Comparison of ENCODE assay signal across 1 cellular context in the genomic region with DNA sequence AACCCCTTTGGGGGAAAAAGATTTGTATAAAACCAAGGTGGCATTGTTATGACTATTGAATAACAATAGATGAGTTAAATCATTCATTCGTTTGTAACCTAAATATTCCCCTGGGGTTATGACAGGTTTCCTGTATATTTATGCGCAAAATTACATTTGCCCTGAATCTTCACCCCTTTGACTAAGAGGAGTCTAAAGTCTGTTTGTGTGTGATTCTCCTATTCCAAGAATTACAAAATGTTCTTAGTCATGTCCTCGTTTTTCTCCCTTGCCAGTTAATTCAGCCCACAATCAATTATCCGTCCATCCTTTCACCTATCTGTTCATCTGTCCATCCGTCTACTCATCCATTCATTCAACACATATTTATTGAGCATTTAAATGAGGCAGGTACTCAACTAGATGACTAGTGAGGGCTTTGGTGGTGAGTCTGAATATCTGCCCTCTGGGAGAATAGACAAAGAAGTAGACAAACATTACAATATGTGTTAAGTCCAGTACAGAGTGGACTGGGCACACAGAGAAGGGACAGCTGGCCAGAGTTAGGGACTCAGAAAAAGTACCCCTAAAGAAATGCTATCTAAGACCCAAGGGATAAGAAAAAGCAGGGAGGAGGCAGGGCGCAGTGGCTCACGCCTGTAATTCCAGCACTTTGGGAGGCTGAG.
TF ChIP-seq lines count a peak whose summit lies in the region.

No MANE protein-coding gene starts in this region.

TF ChIP-seq in GM23338, 12 proteins besides CTCF, POLR2A, EP300 and RAD21 (continued from another document):
- TF ChIP-seq ZNF462 (CRISPR knock-in tag; IDR thresholded peaks at IDR 0.05) (no peak), ZNF331 (CRISPR knock-in tag; IDR thresholded peaks at IDR 0.05; ENCODE audit: low read depth) (no peak), EZH2phosphoT487 (IDR thresholded peaks at IDR 0.05; ENCODE audit: unreplicated experiment) (no peak), EZH2 (IDR thresholded peaks at IDR 0.05; ENCODE audit: low read depth, unreplicated experiment) (no peak)
- TF ChIP-seq, protein P1, sequence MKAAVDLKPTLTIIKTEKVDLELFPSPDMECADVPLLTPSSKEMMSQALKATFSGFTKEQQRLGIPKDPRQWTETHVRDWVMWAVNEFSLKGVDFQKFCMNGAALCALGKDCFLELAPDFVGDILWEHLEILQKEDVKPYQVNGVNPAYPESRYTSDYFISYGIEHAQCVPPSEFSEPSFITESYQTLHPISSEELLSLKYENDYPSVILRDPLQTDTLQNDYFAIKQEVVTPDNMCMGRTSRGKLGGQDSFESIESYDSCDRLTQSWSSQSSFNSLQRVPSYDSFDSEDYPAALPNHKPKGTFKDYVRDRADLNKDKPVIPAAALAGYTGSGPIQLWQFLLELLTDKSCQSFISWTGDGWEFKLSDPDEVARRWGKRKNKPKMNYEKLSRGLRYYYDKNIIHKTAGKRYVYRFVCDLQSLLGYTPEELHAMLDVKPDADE (IDR thresholded peaks at IDR 0.05): no peak
- TF ChIP-seq, protein P2, sequence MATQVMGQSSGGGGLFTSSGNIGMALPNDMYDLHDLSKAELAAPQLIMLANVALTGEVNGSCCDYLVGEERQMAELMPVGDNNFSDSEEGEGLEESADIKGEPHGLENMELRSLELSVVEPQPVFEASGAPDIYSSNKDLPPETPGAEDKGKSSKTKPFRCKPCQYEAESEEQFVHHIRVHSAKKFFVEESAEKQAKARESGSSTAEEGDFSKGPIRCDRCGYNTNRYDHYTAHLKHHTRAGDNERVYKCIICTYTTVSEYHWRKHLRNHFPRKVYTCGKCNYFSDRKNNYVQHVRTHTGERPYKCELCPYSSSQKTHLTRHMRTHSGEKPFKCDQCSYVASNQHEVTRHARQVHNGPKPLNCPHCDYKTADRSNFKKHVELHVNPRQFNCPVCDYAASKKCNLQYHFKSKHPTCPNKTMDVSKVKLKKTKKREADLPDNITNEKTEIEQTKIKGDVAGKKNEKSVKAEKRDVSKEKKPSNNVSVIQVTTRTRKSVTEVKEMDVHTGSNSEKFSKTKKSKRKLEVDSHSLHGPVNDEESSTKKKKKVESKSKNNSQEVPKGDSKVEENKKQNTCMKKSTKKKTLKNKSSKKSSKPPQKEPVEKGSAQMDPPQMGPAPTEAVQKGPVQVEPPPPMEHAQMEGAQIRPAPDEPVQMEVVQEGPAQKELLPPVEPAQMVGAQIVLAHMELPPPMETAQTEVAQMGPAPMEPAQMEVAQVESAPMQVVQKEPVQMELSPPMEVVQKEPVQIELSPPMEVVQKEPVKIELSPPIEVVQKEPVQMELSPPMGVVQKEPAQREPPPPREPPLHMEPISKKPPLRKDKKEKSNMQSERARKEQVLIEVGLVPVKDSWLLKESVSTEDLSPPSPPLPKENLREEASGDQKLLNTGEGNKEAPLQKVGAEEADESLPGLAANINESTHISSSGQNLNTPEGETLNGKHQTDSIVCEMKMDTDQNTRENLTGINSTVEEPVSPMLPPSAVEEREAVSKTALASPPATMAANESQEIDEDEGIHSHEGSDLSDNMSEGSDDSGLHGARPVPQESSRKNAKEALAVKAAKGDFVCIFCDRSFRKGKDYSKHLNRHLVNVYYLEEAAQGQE (IDR thresholded peaks at IDR 0.05; ENCODE audit: unreplicated experiment): no peak
